ENCODE assay signal across 25 cellular contexts in the genomic region with DNA sequence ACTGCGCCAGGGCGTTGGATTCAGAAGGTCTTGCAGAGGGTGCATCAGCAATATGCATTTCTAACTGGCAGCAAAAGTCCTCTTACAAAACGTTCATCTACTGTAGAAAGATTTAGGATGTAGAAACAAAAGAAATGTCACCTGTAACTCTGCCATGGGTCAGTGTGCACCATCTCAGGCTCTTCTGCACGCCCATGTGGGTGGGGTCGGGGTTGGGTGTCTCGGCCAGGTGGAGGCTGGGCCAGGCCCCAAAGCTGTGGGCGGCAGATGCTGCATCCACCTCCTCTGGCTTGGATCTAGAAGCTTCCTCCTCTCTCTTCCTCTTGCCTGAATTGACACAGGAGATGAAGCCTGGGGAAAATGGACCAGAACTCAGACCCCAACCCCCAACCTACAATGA.
"Had no signal": no experiment of that assay in that cellular context is flagged by ENCODE, and none has a peak within 500 bp of the region (broad histone marks: within the 10 kb centered on the region; RNA-seq: fewer than 3 reads in every experiment).

No MANE protein-coding gene starts in this region.

- H3K4me1 ChIP-seq: esophagus squamous epithelium, heart right ventricle, neural progenitor cell, pancreas, right atrium auricular region, tibial nerve, upper lobe of right lung, uterus had no signal

- H3K27ac ChIP-seq: dorsolateral prefrontal cortex, esophagus squamous epithelium, heart right ventricle, neural progenitor cell, pancreas, right atrium auricular region, thoracic aorta, tibial nerve, upper lobe of right lung, uterus had no signal

- H3K27ac Mint-ChIP-seq: mesothelial cell of epicardium; natural killer cell treated with Interleukin-12 subunit alpha and Interleukin-12 subunit beta and Interleukin-15 and Interleukin-18, amount 100 ng/mL, for 72 hours; neural progenitor cell; progenitor cell of endocrine pancreas; stimulated activated effector memory CD8-positive, alpha-beta T cell treated with anti-CD3 and anti-CD28 coated beads, Interleukin-12 subunit alpha, Interleukin-12 subunit beta, amount 100 ng/mL, for 72 hours had no signal

- H3K4me3 ChIP-seq: dorsolateral prefrontal cortex, esophagus squamous epithelium, heart right ventricle, mucosa of descending colon, neural progenitor cell, pancreas, right atrium auricular region, thoracic aorta, tibial nerve, upper lobe of right lung, uterus had no signal

- H3K27me3 Mint-ChIP-seq: progenitor cell of endocrine pancreas had no signal

- H3K4me1 Mint-ChIP-seq: mesothelial cell of epicardium; stimulated activated effector memory CD8-positive, alpha-beta T cell treated with anti-CD3 and anti-CD28 coated beads, Interleukin-12 subunit alpha, Interleukin-12 subunit beta, amount 100 ng/mL, for 72 hours had no signal

- H3K9ac ChIP-seq: neural progenitor cell had no signal

- H3K36me3 ChIP-seq: esophagus squamous epithelium, heart right ventricle, neural progenitor cell, pancreas, right atrium auricular region, thoracic aorta, tibial nerve, upper lobe of right lung, uterus had no signal

- DNase-seq: central memory CD4-positive, alpha-beta T cell; effector CD8-positive, alpha-beta T cell; esophagus squamous epithelium; foreskin melanocyte; glutamatergic neuron; heart right ventricle; hippocampal formation; mesenchymal stem cell; mucosa of descending colon; naive B cell; occipital lobe; pancreas; upper lobe of right lung; uterus had no signal

- H3K27me3 ChIP-seq: neural progenitor cell, pancreas, right atrium auricular region, tibial nerve, uterus had no signal

- H3K9me3 Mint-ChIP-seq: mesothelial cell of epicardium; natural killer cell treated with Interleukin-12 subunit alpha and Interleukin-12 subunit beta and Interleukin-15 and Interleukin-18, amount 100 ng/mL, for 72 hours; stimulated activated effector memory CD8-positive, alpha-beta T cell treated with anti-CD3 and anti-CD28 coated beads, Interleukin-12 subunit alpha, Interleukin-12 subunit beta, amount 100 ng/mL, for 72 hours had no signal

- H3K36me3 Mint-ChIP-seq: mesothelial cell of epicardium; natural killer cell treated with Interleukin-12 subunit alpha and Interleukin-12 subunit beta and Interleukin-15 and Interleukin-18, amount 100 ng/mL, for 72 hours; neural progenitor cell; stimulated activated effector memory CD8-positive, alpha-beta T cell treated with anti-CD3 and anti-CD28 coated beads, Interleukin-12 subunit alpha, Interleukin-12 subunit beta, amount 100 ng/mL, for 72 hours had no signal

- H3K9me3 ChIP-seq: esophagus squamous epithelium, heart right ventricle, mucosa of descending colon, pancreas, right atrium auricular region, thoracic aorta, tibial nerve, upper lobe of right lung, uterus had no signal

- H3K4me3 Mint-ChIP-seq: mesothelial cell of epicardium; naive B cell; natural killer cell treated with Interleukin-12 subunit alpha and Interleukin-12 subunit beta and Interleukin-15 and Interleukin-18, amount 100 ng/mL, for 72 hours; neural progenitor cell; stimulated activated effector memory CD8-positive, alpha-beta T cell treated with anti-CD3 and anti-CD28 coated beads, Interleukin-12 subunit alpha, Interleukin-12 subunit beta, amount 100 ng/mL, for 72 hours had no signal

- ATAC-seq: heart right ventricle; mucosa of descending colon; natural killer cell treated with Interleukin-12 subunit alpha and Interleukin-12 subunit beta and Interleukin-15 and Interleukin-18, amount 100 ng/mL, for 72 hours; pancreas; sciatic nerve; stimulated activated effector memory CD8-positive, alpha-beta T cell treated with anti-CD3 and anti-CD28 coated beads, Interleukin-12 subunit alpha, Interleukin-12 subunit beta, amount 100 ng/mL, for 72 hours; stimulated activated naive CD8-positive, alpha-beta T cell treated with anti-CD3 and anti-CD28 coated beads, Interleukin-15, Interleukin-2, amounts not matched to agents 100 U/mL and 50 U/mL, for 24 hours; upper lobe of right lung had no signal
